ENCODE assay signal across 16 cellular contexts in the genomic region with DNA sequence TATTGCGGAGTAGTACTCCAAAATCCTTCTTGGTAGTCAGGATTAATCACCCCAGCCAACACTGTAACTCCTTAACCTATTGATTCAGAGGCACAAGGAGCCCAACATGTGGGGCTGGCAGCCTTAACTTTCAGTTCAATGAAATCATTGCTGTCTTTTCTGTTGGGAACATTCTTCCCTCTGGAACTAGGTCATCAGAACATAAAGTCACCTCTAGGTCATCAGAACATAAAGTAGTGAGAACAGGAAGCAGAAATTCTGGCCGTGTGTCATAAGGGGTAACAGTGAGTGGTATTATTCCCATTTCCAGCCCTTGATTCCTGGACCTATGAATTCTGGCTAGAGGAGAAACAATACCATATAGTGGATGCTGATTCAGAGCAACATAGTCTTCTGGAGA.
A peak's percentile ranks its signal among the peaks of the same experiment; 100 is the strongest.
DNase-seq lines count a peak whose midpoint lies in the region; ATAC-seq and TF ChIP-seq lines count a peak whose summit lies in the region.
"Had no signal": no experiment of that assay in that cellular context is flagged by ENCODE, and none has a peak within 500 bp of the region (broad histone marks: within the 10 kb centered on the region; RNA-seq: fewer than 3 reads in every experiment).

No MANE protein-coding gene starts in this region.

- intact Hi-C loops in right lobe of liver (cut with DNase I), result no loop called here
- intact Hi-C loops in breast epithelium (cut with DNase I; ENCODE audit: low total_unique reads), result no loop called here

- TF ChIP-seq CTCF in liver (IDR thresholded peaks at IDR 0.05; ENCODE audit: low read depth, low read length, missing input control) (no peak), right lobe of liver (IDR thresholded peaks at IDR 0.05) (no peak), choroid plexus epithelial cell (conservative IDR thresholded peaks at IDR 0.05; ENCODE audit: low read depth, low read length) (no peak), breast epithelium (IDR thresholded peaks at IDR 0.05) (no peak)

- DNase-seq in right lobe of liver (no peak), choroid plexus epithelial cell (ENCODE audit: low read depth) (peak; percentile 55), iris pigment epithelial cell (ENCODE audit: low read depth) (peak; percentile 32), CD1c-positive myeloid dendritic cell (ENCODE audit: extremely low spot score) (no peak), Ammon's horn (ENCODE audit: low spot score) (no peak), breast epithelium (ENCODE audit: low spot score in 2 of 2) (no peak), SW 1271 (lab: John Stamatoyannopoulos, UW) (no peak)
- DNase-seq: CD4-positive, CD25-positive, alpha-beta regulatory T cell; DMS 273 treated with DMSO at 0.1 percent for 48 hours; KBM-7 had no signal

- WGBS in liver, result 79% methylated on average over 2 of the region's 2 CpGs
- WGBS in right lobe of liver (ENCODE audit: insufficient coverage, low coverage, low lambda C conversion rate, missing lambda C conversion rate), result 100% methylated on average over 1 of the region's 2 CpGs

- ATAC-seq in right lobe of liver, result no peak
- ATAC-seq: GM12878, HCT116 had no signal

- no peak overlapping the region for H3K9ac ChIP-seq in liver (ENCODE audit: low read depth in 1 of 2, low read length in 2 of 2)
- H3K9ac ChIP-seq: BLaER1 had no signal

- H3K9me3 ChIP-seq in liver (ENCODE audit: control insufficient read depth in 4 of 4, low read length in 3 of 4), result no peaks in the 10 kb centered on the region
- H3K9me3 ChIP-seq in right lobe of liver, result no peaks in the 10 kb centered on the region
- no peaks in the 10 kb centered on the region for H3K9me3 ChIP-seq in breast epithelium
- H3K9me3 ChIP-seq: BLaER1 had no signal

- H3K4me1 ChIP-seq in liver (ENCODE audit: control insufficient read depth in 4 of 4, insufficient read depth in 4 of 4, low read length in 3 of 4) (no peaks in the 10 kb centered on the region), right lobe of liver (no peaks in the 10 kb centered on the region), breast epithelium (no peaks in the 10 kb centered on the region)
- H3K4me1 ChIP-seq: BLaER1 had no signal

- no peak for TF ChIP-seq POLR2A in right lobe of liver (IDR thresholded peaks at IDR 0.05)
- TF ChIP-seq POLR2A in breast epithelium (IDR thresholded peaks at IDR 0.05), result no peak

- H3K4me3 ChIP-seq in liver (ENCODE audit: low read depth in 1 of 3, low read length in 3 of 3), result no peak overlapping the region
- no peak overlapping the region for H3K4me3 ChIP-seq in right lobe of liver
- no peak overlapping the region for H3K4me3 ChIP-seq in choroid plexus epithelial cell (ENCODE audit: low read depth, low read length)
- no peak overlapping the region for H3K4me3 ChIP-seq in breast epithelium
- H3K4me3 ChIP-seq: BLaER1, GM12878 had no signal

- no peak overlapping the region for H3K27ac ChIP-seq in liver (ENCODE audit: low read depth in 1 of 2, low read length in 2 of 2)
- no peak overlapping the region for H3K27ac ChIP-seq in right lobe of liver
- H3K27ac ChIP-seq in breast epithelium, result no peak overlapping the region
- H3K27ac ChIP-seq: 22Rv1, BLaER1, HL-60 had no signal

- no peaks in the 10 kb centered on the region for H3K27me3 ChIP-seq in liver (ENCODE audit: control insufficient read depth in 4 of 4, insufficient read depth in 4 of 4, low read length in 3 of 4)
- H3K27me3 ChIP-seq in right lobe of liver, result no peaks in the 10 kb centered on the region
- no peaks in the 10 kb centered on the region for H3K27me3 ChIP-seq in breast epithelium
- H3K27me3 ChIP-seq: BLaER1 had no signal

- no peaks in the 10 kb centered on the region for H3K36me3 ChIP-seq in liver (ENCODE audit: control insufficient read depth in 4 of 4, insufficient read depth in 3 of 4, low read depth in 1 of 4, low read length in 3 of 4)
- H3K36me3 ChIP-seq in right lobe of liver, result no peaks in the 10 kb centered on the region
- H3K36me3 ChIP-seq in breast epithelium, result no peaks in the 10 kb centered on the region
- H3K36me3 ChIP-seq: BLaER1 had no signal

- no peak for TF ChIP-seq RAD21 in liver (IDR thresholded peaks at IDR 0.05)

TF ChIP-seq in liver, 16 proteins besides CTCF, POLR2A, EP300 and RAD21:
- TF ChIP-seq YY1 (IDR thresholded peaks at IDR 0.05) (no peak), TAF1 (conservative IDR thresholded peaks at IDR 0.05) (no peak), NR2F2 (IDR thresholded peaks at IDR 0.05) (peak; percentile 14), MAX (IDR thresholded peaks at IDR 0.05) (no peak), EGR1 (IDR thresholded peaks at IDR 0.05; ENCODE audit: low read depth in 2 of 2) (no peak), RXRA (IDR thresholded peaks at IDR 0.05) (no peak), FOXA2 (IDR thresholded peaks at IDR 0.05) (no peak)

Comparison
In these comparisons a context has a peak if more than half of its experiments do, and no peak if none do; other contexts are left out.
1. DNase-seq: peak in choroid plexus epithelial cell (single experiment) and iris pigment epithelial cell (single experiment); none in right lobe of liver (0 of 3), CD1c-positive myeloid dendritic cell (single experiment), Ammon's horn (single experiment), breast epithelium (0 of 2) and SW 1271 (0 of 2).